ENCODE assay signal across 8 cellular contexts in genomic region chr2:174336403-174337336, GRCh38. TPM values are rescaled to one million over a fixed set of nuclear protein-coding genes. Genes with fewer than 3 reads are reported as not detected.
DNase-seq lines count a peak whose midpoint lies in the region; ATAC-seq and TF ChIP-seq lines count a peak whose summit lies in the region.

No MANE protein-coding gene starts in this region.

- peaks cover 29 to 38% of the 10 kb centered on the region in 2 donors for H3K4me1 Mint-ChIP-seq in effector memory CD8-positive, alpha-beta T cell (ENCODE audit: low read depth in 2 of 2)
- H3K4me1 Mint-ChIP-seq in neural crest cell, result peaks cover 65% of the 10 kb centered on the region

- no peaks in the 10 kb centered on the region for H3K9me3 ChIP-seq in SU-DHL-6 (ENCODE audit: insufficient read depth, low read length)

- H3K27ac ChIP-seq in SU-DHL-6 (ENCODE audit: low read depth, low read length), result no peak overlapping the region

- no peaks in the 10 kb centered on the region for H3K9me2 ChIP-seq in SU-DHL-6 (replicated peaks; ENCODE audit: insufficient read depth, low read length)

- H3K4me2 ChIP-seq in SU-DHL-6 (ENCODE audit: low read depth, low read length, poor library complexity, severe bottlenecking), result peak overlapping the region; percentile 43

- H3K9me3 Mint-ChIP-seq in effector memory CD8-positive, alpha-beta T cell, result no peaks in the 10 kb centered on the region
- H3K9me3 Mint-ChIP-seq in neural crest cell, result no peaks in the 10 kb centered on the region

- no peaks in the 10 kb centered on the region for H3K79me2 ChIP-seq in SU-DHL-6 (ENCODE audit: insufficient read depth, low read length)

- peak overlapping the region; percentile 51 for H3K4me3 ChIP-seq in Jurkat, Clone E6-1 (ENCODE audit: low read length)
- peak overlapping the region; percentile 47 for H3K4me3 ChIP-seq in SU-DHL-6 (ENCODE audit: insufficient read depth, low read length, poor library complexity, severe bottlenecking)

- peak; percentile 49 for DNase-seq in stimulated activated CD4-positive, alpha-beta T cell treated with anti-CD3 and anti-CD28 coated beads, Interleukin-4, amount 100 ng/mL, for 1 hour
- no peak for DNase-seq in stimulated activated CD4-positive, alpha-beta T cell treated with anti-CD3 and anti-CD28 coated beads, Interleukin-1b, Interleukin-23, amount 100 ng/mL, for 48 hours
- DNase-seq in Jurkat, Clone E6-1 (ENCODE audit: low read depth, low spot score), result peak; percentile 28
- peak in 2 of 3 experiments; percentile 29 to 35 for DNase-seq in effector memory CD8-positive, alpha-beta T cell
- DNase-seq in neural crest cell (ENCODE audit: low read depth, low spot score) (peak; percentile 51), NCI-H2107 treated with DMSO at 0.1 percent for 48 hours (lab: John Stamatoyannopoulos, UW; ENCODE audit: unreplicated experiment) (no peak)

- H4K20me1 ChIP-seq in SU-DHL-6 (ENCODE audit: low read depth, low read length), result no peaks in the 10 kb centered on the region

- peak overlapping the region; percentile 66 to 77 for H3K4me3 Mint-ChIP-seq in effector memory CD8-positive, alpha-beta T cell
- peak overlapping the region; percentile 61 for H3K4me3 Mint-ChIP-seq in neural crest cell

- H3K27me3 Mint-ChIP-seq in effector memory CD8-positive, alpha-beta T cell, result peaks cover 68 to 79% of the 10 kb centered on the region in 2 donors
- peaks cover 94% of the 10 kb centered on the region for H3K27me3 Mint-ChIP-seq in neural crest cell (ENCODE audit: low read depth)

- H3K27me3 ChIP-seq in SU-DHL-6 (ENCODE audit: low read length), result no peaks in the 10 kb centered on the region

- peaks cover 76% of the 10 kb centered on the region for H3K36me3 Mint-ChIP-seq in effector memory CD8-positive, alpha-beta T cell (ENCODE audit: insufficient read depth)
- peaks cover 3% of the 10 kb centered on the region for H3K36me3 Mint-ChIP-seq in neural crest cell (ENCODE audit: low read depth)

- H3K9ac ChIP-seq in SU-DHL-6 (ENCODE audit: low read length), result peak overlapping the region; percentile 26; the same call in 1 of the 2 replicates

- no peaks in the 10 kb centered on the region for H3K36me3 ChIP-seq in SU-DHL-6 (ENCODE audit: low read length)

- peaks cover 9% of the 10 kb centered on the region; the same call in 1 of the 2 replicates for H3F3A ChIP-seq in SU-DHL-6 (ENCODE audit: insufficient read depth)

- peak; percentile 17 for TF ChIP-seq CTCF in SU-DHL-6 (IDR thresholded peaks at IDR 0.05; ENCODE audit: insufficient read depth, low read length, poor library complexity, severe bottlenecking)
- TF ChIP-seq CTCF in neural crest cell (conservative IDR thresholded peaks at IDR 0.05), result peak; percentile 37

- no peak overlapping the region for H2AFZ ChIP-seq in SU-DHL-6 (ENCODE audit: low read depth, low read length, severe bottlenecking)

- peak overlapping the region in 1 of 2 donors; percentile 67 for H3K27ac Mint-ChIP-seq in effector memory CD8-positive, alpha-beta T cell
- H3K27ac Mint-ChIP-seq in neural crest cell (ENCODE audit: unreplicated experiment), result no peak overlapping the region

- ATAC-seq in effector memory CD8-positive, alpha-beta T cell (replicated peaks), result peak; percentile 55
- no peak for ATAC-seq in GM18519 (IDR thresholded peaks at IDR 0.05; ENCODE audit: low FRiP score, unreplicated experiment)

RNA-seq across cellular contexts. Expression of gene SP9, which starts 1.9 kb away (rescaled TPM):
- 3.9 TPM for polyA plus RNA-seq in Jurkat, Clone E6-1 (2012; ENCODE audit: insufficient read depth, insufficient read length)
- 1.9 TPM in 2 replicates for total RNA-seq in neural crest cell

RNA-seq across cellular contexts. Expression of gene SCRN3, which starts 58.9 kb away (rescaled TPM):
- 21.2 TPM for polyA plus RNA-seq in Jurkat, Clone E6-1 (2012; ENCODE audit: insufficient read depth, insufficient read length)
- total RNA-seq in neural crest cell, result 29.5 and 30.9 TPM in 2 replicates

Comparison
In these comparisons a context has a peak if more than half of its experiments do, and no peak if none do; other contexts are left out.
1. DNase-seq: peak in stimulated activated CD4-positive, alpha-beta T cell treated with anti-CD3 and anti-CD28 coated beads, Interleukin-4, amount 100 ng/mL, for 1 hour (single experiment), Jurkat, Clone E6-1 (single experiment), effector memory CD8-positive, alpha-beta T cell (2 of 3) and neural crest cell (single experiment); none in stimulated activated CD4-positive, alpha-beta T cell treated with anti-CD3 and anti-CD28 coated beads, Interleukin-1b, Interleukin-23, amount 100 ng/mL, for 48 hours (single experiment) and NCI-H2107 treated with DMSO at 0.1 percent for 48 hours (single experiment).